6 cellular contexts compared by ENCODE assay signal in the genomic region with DNA sequence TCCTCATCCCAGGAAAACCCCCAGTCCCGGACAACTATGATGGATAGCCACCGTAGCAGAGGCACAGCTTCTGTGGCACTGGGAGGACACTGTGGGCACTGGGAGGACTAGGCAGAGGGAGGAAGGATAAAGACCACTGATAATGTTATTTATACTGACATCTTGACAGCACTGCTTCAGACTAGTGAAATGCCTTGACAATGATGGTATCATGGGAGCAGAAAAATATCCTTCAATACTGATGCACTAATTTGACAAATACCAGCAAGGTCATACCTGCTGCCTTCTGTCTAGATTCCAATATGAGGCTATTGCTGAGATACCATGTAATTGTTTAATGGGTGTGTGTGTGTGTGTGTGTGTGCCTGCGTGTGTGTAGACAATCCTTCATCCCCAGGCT.
"Had no signal": no experiment of that assay in that cellular context is flagged by ENCODE, and none has a peak within 500 bp of the region (broad histone marks: within the 10 kb centered on the region; RNA-seq: fewer than 3 reads in every experiment).

No MANE protein-coding gene starts in this region.

- H3K4me1 Mint-ChIP-seq: IgD-negative memory B cell had no signal

- H3K27ac ChIP-seq: HL-60 had no signal

- H3K27ac Mint-ChIP-seq: IgD-negative memory B cell had no signal

- DNase-seq: IMR-90, KBM-7, KG1 had no signal

- H3K4me3 ChIP-seq: K562 had no signal

- H3K9me3 Mint-ChIP-seq: IgD-negative memory B cell had no signal

- H3K4me3 Mint-ChIP-seq: IgD-negative memory B cell had no signal

- H3K27me3 Mint-ChIP-seq: IgD-negative memory B cell had no signal
